In the genomic region with DNA sequence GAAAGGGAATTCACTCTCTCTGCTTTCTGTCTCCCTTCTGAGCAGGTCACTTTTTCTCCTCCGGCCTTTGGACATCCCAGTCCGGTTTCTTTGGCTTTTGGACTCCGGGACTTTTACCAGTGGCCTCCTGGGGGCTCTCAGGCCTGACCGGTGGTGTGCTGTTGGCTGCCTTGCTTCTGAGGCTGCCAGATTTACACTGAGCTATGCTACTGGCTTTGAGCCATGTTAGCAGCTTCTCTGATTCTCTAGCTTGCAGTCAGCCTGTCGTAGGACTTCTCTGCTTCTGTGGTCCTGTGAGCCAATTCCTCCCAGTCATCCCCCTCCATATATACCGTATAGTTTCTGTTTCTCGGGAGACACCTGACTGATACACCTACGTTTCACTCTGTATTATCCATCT, we compare ENCODE assay signal across 21 cellular contexts.
A peak's percentile ranks its signal among the peaks of the same experiment; 100 is the strongest.
DNase-seq lines count a peak whose midpoint lies in the region; ATAC-seq and TF ChIP-seq lines count a peak whose summit lies in the region.
"Had no signal": no experiment of that assay in that cellular context is flagged by ENCODE, and none has a peak within 500 bp of the region (broad histone marks: within the 10 kb centered on the region; RNA-seq: fewer than 3 reads in every experiment).

No MANE protein-coding gene starts in this region.

- DNase-seq in NCI-H1694 (lab: John Stamatoyannopoulos, UW) = peak; percentile 82
- DNase-seq in endodermal cell = no peak
- peak; percentile 44 to 77 (median 71) for DNase-seq in right cardiac atrium
- peak; percentile 85 to 86 for DNase-seq in thyroid gland
- DNase-seq in SKM-1 (lab: John Stamatoyannopoulos, UW; ENCODE audit: unreplicated experiment) = no peak
- DNase-seq: activated CD8-positive, alpha-beta memory T cell treated with anti-CD3 and anti-CD28 coated beads for 24 hours; activated naive CD4-positive, alpha-beta T cell treated with anti-CD3 and anti-CD28 coated beads, Interleukin-2, amount 50 U/mL, for 16 hours; activated T-cell treated with anti-CD3 and anti-CD28 coated beads, Interleukin-2, amount 50 U/mL, for 72 hours; CD8-positive, alpha-beta T cell; H7; immature natural killer cell; KBM-7; NCI-H1930; NK-92 treated with Interleukin-12 subunit alpha and Interleukin-12 subunit beta, amount 100 ng/mL, for 24 hours; psoas muscle; stimulated activated CD4-positive, alpha-beta T cell treated with anti-CD3 and anti-CD28 coated beads, Interleukin-4, amount 100 ng/mL, for 24 hours; T1000 had no signal

- H3K27ac Mint-ChIP-seq in endodermal cell = peak overlapping the region; percentile 27
- H3K27ac Mint-ChIP-seq: activated T-cell treated with anti-CD3 and anti-CD28 coated beads, Interleukin-2, amount 50 U/mL, for 72 hours; CD8-positive, alpha-beta T cell; immature natural killer cell; neural progenitor cell had no signal

- no peaks in the 10 kb centered on the region for H3K4me1 Mint-ChIP-seq in endodermal cell
- H3K4me1 Mint-ChIP-seq: immature natural killer cell, neural progenitor cell had no signal

- H3K27me3 ChIP-seq in endodermal cell (ENCODE audit: control insufficient read depth, insufficient read depth, low read length, poor library complexity, severe bottlenecking) (no peaks in the 10 kb centered on the region), right cardiac atrium (ENCODE audit: control insufficient read depth, insufficient read depth) (no peaks in the 10 kb centered on the region), thyroid gland (no peaks in the 10 kb centered on the region)
- H3K27me3 ChIP-seq: neural progenitor cell had no signal

- H3K4me1 ChIP-seq in endodermal cell (ENCODE audit: control insufficient read depth, insufficient read depth, low read length) = no peaks in the 10 kb centered on the region
- H3K4me1 ChIP-seq in right cardiac atrium (ENCODE audit: control insufficient read depth, insufficient read depth, low read length) = peaks cover 3% of the 10 kb centered on the region
- H3K4me1 ChIP-seq in thyroid gland = peaks cover 9 to 12% of the 10 kb centered on the region in 2 donors
- H3K4me1 ChIP-seq: neural progenitor cell, psoas muscle had no signal

- H3K36me3 Mint-ChIP-seq in endodermal cell (ENCODE audit: low read depth) = no peaks in the 10 kb centered on the region
- H3K36me3 Mint-ChIP-seq: CD8-positive, alpha-beta T cell; immature natural killer cell; neural progenitor cell had no signal

- H3K4me3 Mint-ChIP-seq in endodermal cell = no peak overlapping the region
- H3K4me3 Mint-ChIP-seq: activated T-cell treated with anti-CD3 and anti-CD28 coated beads, Interleukin-2, amount 50 U/mL, for 72 hours; CD8-positive, alpha-beta T cell; immature natural killer cell; neural progenitor cell had no signal

- TF ChIP-seq CTCF in endodermal cell (conservative IDR thresholded peaks at IDR 0.05) (no peak), thyroid gland (IDR thresholded peaks at IDR 0.05) (peak in 1 of 6 experiments; percentile 7)

- no peak for TF ChIP-seq POLR2A in thyroid gland (IDR thresholded peaks at IDR 0.05)

- H3K27me3 Mint-ChIP-seq in endodermal cell (ENCODE audit: insufficient read depth) = no peaks in the 10 kb centered on the region

- H3K9ac ChIP-seq in endodermal cell (ENCODE audit: extremely low read depth, low read length, poor library complexity, severe bottlenecking) = no peak overlapping the region
- H3K9ac ChIP-seq: neural progenitor cell had no signal

- 69 to 80% methylated on average over 4 to 8 of the region's 8 CpGs for WGBS in endodermal cell (ENCODE audit: insufficient coverage in 1 of 2, insufficient read length in 1 of 2), 2 experiments
- WGBS in right cardiac atrium = 29% methylated on average over 8 of the region's 8 CpGs
- 23 to 24% methylated on average over 8 of the region's 8 CpGs for WGBS in thyroid gland, 2 donors

- no peaks in the 10 kb centered on the region for H3K36me3 ChIP-seq in endodermal cell (ENCODE audit: control insufficient read depth, insufficient read depth, low read length)
- no peaks in the 10 kb centered on the region for H3K36me3 ChIP-seq in thyroid gland
- H3K36me3 ChIP-seq: neural progenitor cell had no signal

- H3K9me3 Mint-ChIP-seq in endodermal cell = no peaks in the 10 kb centered on the region
- H3K9me3 Mint-ChIP-seq: activated T-cell treated with anti-CD3 and anti-CD28 coated beads, Interleukin-2, amount 50 U/mL, for 72 hours; CD8-positive, alpha-beta T cell; neural progenitor cell had no signal

- no peak overlapping the region for H3K4me3 ChIP-seq in endodermal cell (ENCODE audit: low read length)
- no peak overlapping the region for H3K4me3 ChIP-seq in right cardiac atrium (ENCODE audit: low read length)
- no peak overlapping the region for H3K4me3 ChIP-seq in thyroid gland (replicated peaks in 1 of 3)
- H3K4me3 ChIP-seq: GM12878, neural progenitor cell, psoas muscle had no signal

- peak; percentile 54 to 74 for ATAC-seq in right cardiac atrium
- no peak for ATAC-seq in activated CD4-positive, CD25-positive, alpha-beta regulatory T cell treated with anti-CD3 and anti-CD28 coated beads, Interleukin-2, amount 50 U/mL, for 24 hours
- no peak for ATAC-seq in GM18519 (IDR thresholded peaks at IDR 0.05; ENCODE audit: low FRiP score, unreplicated experiment)
- ATAC-seq: activated T-cell treated with anti-CD3 and anti-CD28 coated beads, Interleukin-2, amount 50 U/mL, for 72 hours; CD8-positive, alpha-beta T cell; psoas muscle had no signal

- no peak overlapping the region for H3K27ac ChIP-seq in endodermal cell (ENCODE audit: low read depth, low read length)
- H3K27ac ChIP-seq in right cardiac atrium (ENCODE audit: low read length) = peak overlapping the region; percentile 31
- H3K27ac ChIP-seq in thyroid gland = peak overlapping the region; percentile 49 to 59 (median 54)
- H3K27ac ChIP-seq: neural progenitor cell, psoas muscle had no signal

- intact Hi-C loops in right cardiac atrium (cut with DNase I) (no loop called here), thyroid gland (cut with DNase I) (no loop called here)

- no peaks in the 10 kb centered on the region for H3K9me3 ChIP-seq in endodermal cell (ENCODE audit: control insufficient read depth, low read length)
- H3K9me3 ChIP-seq in right cardiac atrium (ENCODE audit: control insufficient read depth, low read length) = no peaks in the 10 kb centered on the region
- no peaks in the 10 kb centered on the region for H3K9me3 ChIP-seq in thyroid gland
- H3K9me3 ChIP-seq: psoas muscle had no signal

Comparison
In these comparisons a context has a peak if more than half of its experiments do, and no peak if none do; other contexts are left out.
1. DNase-seq: peak in NCI-H1694 (single experiment), right cardiac atrium (3 of 3) and thyroid gland (2 of 2); none in endodermal cell (single experiment) and SKM-1 (single experiment).
2. ATAC-seq: peak in right cardiac atrium (2 of 2); none in activated CD4-positive, CD25-positive, alpha-beta regulatory T cell treated with anti-CD3 and anti-CD28 coated beads, Interleukin-2, amount 50 U/mL, for 24 hours (0 of 2) and GM18519 (single experiment).